15 cellular contexts compared by ENCODE assay signal in genomic region chr6:61538765-61539164, GRCh38.
"Had no signal": no experiment of that assay in that cellular context is flagged by ENCODE, and none has a peak within 500 bp of the region (broad histone marks: within the 10 kb centered on the region; RNA-seq: fewer than 3 reads in every experiment).

No MANE protein-coding gene starts in this region.

- H3K36me3 Mint-ChIP-seq: activated naive CD4-positive, alpha-beta T cell treated with anti-CD3 and anti-CD28 coated beads, Interleukin-2, amount 10 ng/mL, durations not matched to agents 7 days and 5 days had no signal

- H3K9me3 ChIP-seq: thoracic aorta had no signal

- DNase-seq: activated CD4-positive, alpha-beta T cell treated with anti-CD3 and anti-CD28 coated beads for 36 hours; activated CD8-positive, alpha-beta T cell treated with anti-CD3 and anti-CD28 coated beads, Interleukin-2, amount 10 ng/mL, durations not matched to agents 7 days and 5 days; activated naive CD4-positive, alpha-beta T cell treated with anti-CD3 and anti-CD28 coated beads, Interleukin-2, amount 10 ng/mL, durations not matched to agents 7 days and 5 days; glutamatergic neuron; lower lobe of right lung; naive B cell; posterior cingulate gyrus; stimulated activated CD4-positive, alpha-beta T cell treated with anti-CD3 and anti-CD28 coated beads, Interleukin-15, amount 100 ng/mL, for 24 hours; stimulated activated CD4-positive, alpha-beta T cell treated with anti-CD3 and anti-CD28 coated beads, Interleukin-4, amount 100 ng/mL, for 24 hours had no signal

- H3K27me3 Mint-ChIP-seq: activated CD4-positive, alpha-beta T cell treated with anti-CD3 and anti-CD28 coated beads for 36 hours; activated naive CD4-positive, alpha-beta T cell treated with anti-CD3 and anti-CD28 coated beads, Interleukin-2, amount 10 ng/mL, durations not matched to agents 7 days and 5 days; activated T-helper 17 cell treated with anti-CD3 and anti-CD28 coated beads, Interleukin-2, amount 50 U/mL, for 72 hours; naive B cell; stimulated activated naive CD8-positive, alpha-beta T cell treated with anti-CD3 and anti-CD28 coated beads, Interleukin-15, Interleukin-2, amounts not matched to agents 100 ng/mL and 50 ng/mL, for 24 hours had no signal

- ATAC-seq: activated CD4-positive, alpha-beta T cell treated with anti-CD3 and anti-CD28 coated beads for 36 hours; activated CD8-positive, alpha-beta T cell treated with anti-CD3 and anti-CD28 coated beads, Interleukin-2, amount 10 ng/mL, durations not matched to agents 7 days and 5 days; activated T-helper 17 cell treated with anti-CD3 and anti-CD28 coated beads, Interleukin-2, amount 50 U/mL, for 72 hours; lower lobe of right lung had no signal

- H3K4me1 ChIP-seq: esophagus muscularis mucosa, lower lobe of right lung had no signal

- H3K27me3 ChIP-seq: cardiac muscle cell, esophagus muscularis mucosa had no signal

- H3K27ac Mint-ChIP-seq: activated CD4-positive, alpha-beta T cell treated with anti-CD3 and anti-CD28 coated beads for 36 hours; activated CD8-positive, alpha-beta T cell treated with anti-CD3 and anti-CD28 coated beads, Interleukin-2, amount 10 ng/mL, durations not matched to agents 7 days and 5 days; activated naive CD4-positive, alpha-beta T cell treated with anti-CD3 and anti-CD28 coated beads, Interleukin-2, amount 10 ng/mL, durations not matched to agents 7 days and 5 days; activated T-helper 17 cell treated with anti-CD3 and anti-CD28 coated beads, Interleukin-2, amount 50 U/mL, for 72 hours; naive B cell; stimulated activated naive CD8-positive, alpha-beta T cell treated with anti-CD3 and anti-CD28 coated beads, Interleukin-15, Interleukin-2, amounts not matched to agents 100 ng/mL and 50 ng/mL, for 24 hours had no signal

- H3K27ac ChIP-seq: cardiac muscle cell, esophagus muscularis mucosa, lower lobe of right lung, thoracic aorta, VCaP had no signal

- H3K4me3 ChIP-seq: cardiac muscle cell, esophagus muscularis mucosa, lower lobe of right lung, thoracic aorta had no signal

- H3K36me3 ChIP-seq: cardiac muscle cell, esophagus muscularis mucosa, lower lobe of right lung, thoracic aorta had no signal

- H3K4me1 Mint-ChIP-seq: activated CD4-positive, alpha-beta T cell treated with anti-CD3 and anti-CD28 coated beads for 36 hours; activated naive CD4-positive, alpha-beta T cell treated with anti-CD3 and anti-CD28 coated beads, Interleukin-2, amount 10 ng/mL, durations not matched to agents 7 days and 5 days; activated T-helper 17 cell treated with anti-CD3 and anti-CD28 coated beads, Interleukin-2, amount 50 U/mL, for 72 hours; naive B cell had no signal

- H3K4me3 Mint-ChIP-seq: activated CD4-positive, alpha-beta T cell treated with anti-CD3 and anti-CD28 coated beads for 36 hours; activated CD8-positive, alpha-beta T cell treated with anti-CD3 and anti-CD28 coated beads, Interleukin-2, amount 10 ng/mL, durations not matched to agents 7 days and 5 days; activated naive CD4-positive, alpha-beta T cell treated with anti-CD3 and anti-CD28 coated beads, Interleukin-2, amount 10 ng/mL, durations not matched to agents 7 days and 5 days; activated T-helper 17 cell treated with anti-CD3 and anti-CD28 coated beads, Interleukin-2, amount 50 U/mL, for 72 hours; naive B cell; stimulated activated naive CD8-positive, alpha-beta T cell treated with anti-CD3 and anti-CD28 coated beads, Interleukin-15, Interleukin-2, amounts not matched to agents 100 ng/mL and 50 ng/mL, for 24 hours had no signal
